ENCODE assay signal across 23 cellular contexts in the genomic region with DNA sequence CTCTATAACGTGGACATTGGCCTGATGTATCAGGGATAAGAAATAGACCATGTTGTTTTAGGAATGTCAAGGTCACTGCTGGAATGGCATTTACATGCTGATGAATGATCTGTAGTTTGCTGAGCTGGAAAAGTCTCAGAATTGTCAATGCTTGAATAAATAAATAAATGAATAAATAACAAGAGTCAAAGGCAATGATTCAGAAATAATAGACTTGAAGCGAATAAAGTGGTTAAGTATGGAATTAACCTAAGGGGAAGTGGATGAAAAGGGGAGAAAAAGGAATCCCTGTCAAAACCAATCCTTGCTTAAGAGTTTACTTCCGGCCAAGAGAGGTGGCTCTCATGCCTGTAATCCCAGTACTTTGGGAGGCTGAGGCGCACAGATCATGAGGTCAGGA.
"Had no signal": no experiment of that assay in that cellular context is flagged by ENCODE, and none has a peak within 500 bp of the region (broad histone marks: within the 10 kb centered on the region; RNA-seq: fewer than 3 reads in every experiment).

No MANE protein-coding gene starts in this region.

- H3K4me3 ChIP-seq: adrenal gland, MG63, SJCRH30 had no signal

- H3K9me3 ChIP-seq: adrenal gland, MG63, SK-N-SH had no signal

- ATAC-seq: activated CD8-positive, alpha-beta T cell treated with anti-CD3 and anti-CD28 coated beads for 36 hours; activated naive CD4-positive, alpha-beta T cell treated with anti-CD3 and anti-CD28 coated beads, Interleukin-2, amount 50 U/mL, for 72 hours; Panc1 had no signal

- H3K9ac ChIP-seq: SK-N-SH had no signal

- DNase-seq: activated CD4-positive, alpha-beta T cell treated with anti-CD3 and anti-CD28 coated beads, Interleukin-2, amount 10 ng/mL, durations not matched to agents 24 days and 14 days; activated CD4-positive, alpha-beta T cell treated with anti-CD3 and anti-CD28 coated beads, Interleukin-2, amount 50 U/mL, for 4 hours; activated CD8-positive, alpha-beta T cell treated with anti-CD3 and anti-CD28 coated beads for 36 hours; activated gamma-delta T cell treated with Interleukin-2 at 50 U/mL for 16 hours; activated naive CD4-positive, alpha-beta T cell treated with anti-CD3 and anti-CD28 coated beads for 36 hours; activated T-cell treated with anti-CD3 and anti-CD28 coated beads, Interleukin-2, amount 50 U/mL, for 24 hours; adrenal gland; brain microvascular endothelial cell; central memory CD4-positive, alpha-beta T cell; MG63; NCI-H1048; NCI-H1105 treated with DMSO at 0.1 percent for 48 hours; NCI-H1436; NCI-H1694; NCI-H1930; NCI-H2081 treated with DMSO at 0.1 percent for 48 hours; NCI-H345; NCI-H524 treated with DMSO at 0.1 percent for 48 hours; SHP77; SJCRH30; SK-N-SH had no signal

- H3K27ac ChIP-seq: adrenal gland, SJCRH30 had no signal

- H3K36me3 ChIP-seq: adrenal gland, brain microvascular endothelial cell, MG63, SJCRH30 had no signal

- H3K27me3 ChIP-seq: adrenal gland, brain microvascular endothelial cell, MG63 had no signal

- H3K4me1 ChIP-seq: adrenal gland had no signal

- H3K4me2 ChIP-seq: SK-N-SH had no signal
